In genomic region chr4:89537281-89537680, GRCh38 we compare ENCODE assay signal across 1 cellular context.
TF ChIP-seq lines count a peak whose summit lies in the region.

No MANE protein-coding gene starts in this region.

TF ChIP-seq in endothelial cell of umbilical vein, 7 proteins besides CTCF, POLR2A, EP300 and RAD21 (continued from another document):
- TF ChIP-seq GATA2 (IDR thresholded peaks at IDR 0.05; ENCODE audit: insufficient read depth, insufficient read length, low read depth, low read length), result no peak
TF ChIP-seq in endothelial cell of umbilical vein: peak in this region for 0.
